19 cellular contexts compared by ENCODE assay signal in the genomic region with DNA sequence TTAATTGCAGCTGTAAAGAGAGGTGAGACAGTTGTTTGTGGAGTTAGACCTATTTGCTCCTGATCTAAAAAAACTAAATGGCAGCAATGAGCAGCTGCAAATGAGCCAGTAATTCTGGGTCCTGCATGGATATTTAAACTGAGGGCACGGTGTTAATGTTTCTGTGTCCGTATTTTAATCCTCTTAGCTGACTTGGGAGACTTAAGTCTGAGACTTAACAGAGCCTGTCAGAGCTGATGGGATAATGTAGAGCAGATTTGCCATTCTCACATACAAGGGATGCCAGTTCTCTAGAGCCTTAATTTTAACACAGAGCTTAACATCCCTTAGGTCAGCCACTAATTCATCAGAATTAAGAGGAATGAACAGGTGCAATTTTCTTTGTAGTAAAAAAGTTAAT.
DNase-seq lines count a peak whose midpoint lies in the region; ATAC-seq and TF ChIP-seq lines count a peak whose summit lies in the region.
"Had no signal": no experiment of that assay in that cellular context is flagged by ENCODE, and none has a peak within 500 bp of the region (broad histone marks: within the 10 kb centered on the region; RNA-seq: fewer than 3 reads in every experiment).

No MANE protein-coding gene starts in this region.

- H3K27me3 ChIP-seq in heart left ventricle: no peaks in the 10 kb centered on the region
- H3K27me3 ChIP-seq in right atrium auricular region: no peaks in the 10 kb centered on the region
- peaks cover 35% of the 10 kb centered on the region for H3K27me3 ChIP-seq in endodermal cell (ENCODE audit: control insufficient read depth, insufficient read depth, low read length, poor library complexity, severe bottlenecking)
- H3K27me3 ChIP-seq in osteoblast (ENCODE audit: insufficient read depth, low read length): no peaks in the 10 kb centered on the region
- H3K27me3 ChIP-seq: BLaER1, MG63, SJSA1 had no signal

- H3K9me3 ChIP-seq in heart left ventricle: no peaks in the 10 kb centered on the region
- H3K9me3 ChIP-seq in right atrium auricular region: no peaks in the 10 kb centered on the region
- no peaks in the 10 kb centered on the region for H3K9me3 ChIP-seq in endodermal cell (ENCODE audit: control insufficient read depth, low read length)
- H3K9me3 ChIP-seq in osteoblast (ENCODE audit: low read depth, low read length): no peaks in the 10 kb centered on the region
- H3K9me3 ChIP-seq in OCI-LY7 (ENCODE audit: low read length): no peaks in the 10 kb centered on the region
- H3K9me3 ChIP-seq: BLaER1, MG63, SJSA1 had no signal

- no peaks in the 10 kb centered on the region for H3K36me3 Mint-ChIP-seq in endodermal cell (ENCODE audit: low read depth)
- H3K36me3 Mint-ChIP-seq: CD8-positive, alpha-beta memory T cell had no signal

- POLR2A ChIA-PET in OCI-LY7 (lab: Charles Lee): no interaction called here

- peak overlapping the region; percentile 0 for H3K27ac Mint-ChIP-seq in endodermal cell
- H3K27ac Mint-ChIP-seq: CD8-positive, alpha-beta memory T cell had no signal

- CTCF ChIA-PET in OCI-LY7 (lab: Charles Lee; ENCODE audit: unreplicated experiment): no interaction called here

- peak overlapping the region in 1 of 12 donors; percentile 20 for H3K27ac ChIP-seq in heart left ventricle
- H3K27ac ChIP-seq in right atrium auricular region: no peak overlapping the region
- no peak overlapping the region for H3K27ac ChIP-seq in endodermal cell (ENCODE audit: low read depth, low read length)
- no peak overlapping the region for H3K27ac ChIP-seq in osteoblast (ENCODE audit: low read depth, low read length)
- H3K27ac ChIP-seq in OCI-LY7 (ENCODE audit: low read depth, low read length, poor library complexity, severe bottlenecking): no peak overlapping the region
- H3K27ac ChIP-seq: BLaER1, SJSA1 had no signal

- no TSS peak for BruUV-seq in OCI-LY7 (replicated peaks; lab: Mats Ljungman, UMichigan)

- peaks cover 21% of the 10 kb centered on the region for H3K4me1 Mint-ChIP-seq in endodermal cell
- H3K4me1 Mint-ChIP-seq: CD8-positive, alpha-beta memory T cell had no signal

- DNase-seq in heart left ventricle (no peak), right atrium auricular region (ENCODE audit: low spot score) (no peak), NCI-H82 (lab: John Stamatoyannopoulos, UW) (peak; percentile 99), endodermal cell (no peak), retinal pigment epithelial cell (ENCODE audit: low read depth) (peak; percentile 100), dermis blood vessel endothelial cell (no peak), osteoblast (ENCODE audit: insufficient read length, low spot score, missing footprints) (no peak), OCI-LY7 (ENCODE audit: low spot score) (no peak)
- DNase-seq: CD8-positive, alpha-beta memory T cell; DMS 273 treated with DMSO at 0.1 percent for 48 hours; GF-D8; GOT3; MG63; NCI-H1092; NCI-H226; NCI-H526 treated with DMSO at 0.1 percent for 48 hours; RPMI8226 had no signal

- intact Hi-C loops in heart left ventricle (cut with DNase I): loop anchor here in 4 of 10 donors (2.0 to 10.0 kb wide), 4 partner anchors 19 to 435 kb away; no protein-coding TSS in a partner anchor
- intact Hi-C loops in OCI-LY7 (cut with micrococcal nuclease; ENCODE audit: unreplicated experiment): no loop called here

- no peak overlapping the region for H3K9ac ChIP-seq in endodermal cell (ENCODE audit: extremely low read depth, low read length, poor library complexity, severe bottlenecking)
- H3K9ac ChIP-seq: BLaER1 had no signal

- no peak overlapping the region for H3K4me3 Mint-ChIP-seq in endodermal cell
- H3K4me3 Mint-ChIP-seq: CD8-positive, alpha-beta memory T cell had no signal

- no peak for TF ChIP-seq CTCF in heart left ventricle (IDR thresholded peaks at IDR 0.05)
- TF ChIP-seq CTCF in right atrium auricular region (IDR thresholded peaks at IDR 0.05): no peak
- no peak for TF ChIP-seq CTCF in endodermal cell (conservative IDR thresholded peaks at IDR 0.05)
- TF ChIP-seq CTCF in retinal pigment epithelial cell (conservative IDR thresholded peaks at IDR 0.05; ENCODE audit: low read depth, low read length): no peak
- no peak for TF ChIP-seq CTCF in osteoblast (IDR thresholded peaks at IDR 0.05; ENCODE audit: extremely low read depth, low read depth, low read length)
- TF ChIP-seq CTCF in OCI-LY7 (conservative IDR thresholded peaks at IDR 0.05; ENCODE audit: low read length): no peak

- H4K20me1 ChIP-seq in osteoblast (ENCODE audit: insufficient read depth, low read length) (no peaks in the 10 kb centered on the region), OCI-LY7 (ENCODE audit: insufficient read depth, low read length) (no peaks in the 10 kb centered on the region)
- H4K20me1 ChIP-seq: BLaER1 had no signal

- H3K36me3 ChIP-seq in heart left ventricle: no peaks in the 10 kb centered on the region
- no peaks in the 10 kb centered on the region for H3K36me3 ChIP-seq in right atrium auricular region
- H3K36me3 ChIP-seq in endodermal cell (ENCODE audit: control insufficient read depth, insufficient read depth, low read length): no peaks in the 10 kb centered on the region
- no peaks in the 10 kb centered on the region for H3K36me3 ChIP-seq in osteoblast (ENCODE audit: insufficient read depth, low read length)
- H3K36me3 ChIP-seq in OCI-LY7 (ENCODE audit: insufficient read depth, low read length): no peaks in the 10 kb centered on the region
- H3K36me3 ChIP-seq: BLaER1, MG63, SJSA1 had no signal

- H3K9me2 ChIP-seq in OCI-LY7 (ENCODE audit: insufficient read depth, low read length): no peaks in the 10 kb centered on the region

- ATAC-seq in heart left ventricle: peak; percentile 55 to 79 (median 66)

- peaks cover 4% of the 10 kb centered on the region for H3K27me3 Mint-ChIP-seq in endodermal cell (ENCODE audit: insufficient read depth)
- H3K27me3 Mint-ChIP-seq: CD8-positive, alpha-beta memory T cell had no signal

- H3K79me2 ChIP-seq in osteoblast (ENCODE audit: insufficient read depth, low read length) (no peaks in the 10 kb centered on the region), OCI-LY7 (ENCODE audit: insufficient read depth, low read depth, low read length) (no peaks in the 10 kb centered on the region)

- 38 to 64% (median 54%) methylated on average over 2 of the region's 2 CpGs for WGBS in heart left ventricle, 4 donors
- 77 to 90% methylated on average over 2 of the region's 2 CpGs for WGBS in endodermal cell (ENCODE audit: insufficient coverage in 1 of 2, insufficient read length in 1 of 2), 2 experiments

- H3K4me2 ChIP-seq in osteoblast (ENCODE audit: insufficient read depth, low read length): no peak overlapping the region
- no peak overlapping the region for H3K4me2 ChIP-seq in OCI-LY7 (ENCODE audit: low read length)
- H3K4me2 ChIP-seq: BLaER1 had no signal

- H3K4me3 ChIP-seq in heart left ventricle (no peak overlapping the region), right atrium auricular region (no peak overlapping the region), endodermal cell (ENCODE audit: low read length) (no peak overlapping the region), retinal pigment epithelial cell (ENCODE audit: low read length) (no peak overlapping the region), osteoblast (ENCODE audit: insufficient read depth, low read length) (no peak overlapping the region), OCI-LY7 (ENCODE audit: low read depth, low read length, poor library complexity, severe bottlenecking) (no peak overlapping the region)
- H3K4me3 ChIP-seq: BLaER1, MG63, SJSA1 had no signal

- no peaks in the 10 kb centered on the region for H3K9me3 Mint-ChIP-seq in endodermal cell

- H2AFZ ChIP-seq in osteoblast (ENCODE audit: low read length) (no peak overlapping the region), OCI-LY7 (ENCODE audit: low read length) (no peak overlapping the region)

- TF ChIP-seq POLR2A in heart left ventricle (IDR thresholded peaks at IDR 0.05): no peak

- H3K4me1 ChIP-seq in heart left ventricle (peaks cover 0 to 17% (median 0%) of the 10 kb centered on the region in 12 donors), right atrium auricular region (no peaks in the 10 kb centered on the region), endodermal cell (ENCODE audit: control insufficient read depth, insufficient read depth, low read length) (peaks cover 4% of the 10 kb centered on the region), osteoblast (ENCODE audit: insufficient read depth, low read length) (no peaks in the 10 kb centered on the region), OCI-LY7 (ENCODE audit: insufficient read depth, low read length, poor library complexity, severe bottlenecking) (no peaks in the 10 kb centered on the region)
- H3K4me1 ChIP-seq: BLaER1, SJSA1 had no signal

Comparison
In these comparisons a context has a peak if more than half of its experiments do, and no peak if none do; other contexts are left out.
1. DNase-seq: peak in NCI-H82 (single experiment) and retinal pigment epithelial cell (single experiment); none in heart left ventricle (0 of 5), right atrium auricular region (single experiment), endodermal cell (single experiment), dermis blood vessel endothelial cell (single experiment), osteoblast (single experiment) and OCI-LY7 (single experiment).